In the genomic region with DNA sequence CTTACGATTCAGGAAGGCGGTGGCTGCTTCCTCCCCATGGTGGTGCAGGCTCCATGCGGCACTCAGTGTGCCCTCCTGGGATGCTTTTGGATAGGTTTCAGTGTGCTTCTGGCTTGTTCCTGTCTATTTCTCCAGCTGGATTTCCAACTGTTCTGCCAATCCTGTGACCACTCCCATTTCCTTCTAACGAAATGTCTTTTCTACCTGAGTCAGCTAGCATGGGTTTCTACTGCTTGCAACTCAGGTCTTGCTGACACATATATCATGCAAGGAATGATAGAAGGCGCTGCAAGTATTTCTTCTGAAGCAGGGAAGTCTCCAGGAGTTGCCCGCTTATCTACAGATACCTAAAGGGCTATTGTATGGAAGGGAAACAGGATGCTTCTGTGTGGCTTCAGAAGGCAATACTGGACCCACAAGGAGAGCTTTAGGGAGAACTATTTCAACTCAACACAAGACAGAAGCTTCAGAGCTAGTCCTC, we compare ENCODE assay signal across 24 cellular contexts.
A peak's percentile ranks its signal among the peaks of the same experiment; 100 is the strongest.
DNase-seq lines count a peak whose midpoint lies in the region; ATAC-seq, FAIRE-seq and TF ChIP-seq lines count a peak whose summit lies in the region.
"Had no signal": no experiment of that assay in that cellular context is flagged by ENCODE, and none has a peak within 500 bp of the region (broad histone marks: within the 10 kb centered on the region; RNA-seq: fewer than 3 reads in every experiment).

No MANE protein-coding gene starts in this region.

- H3K9me1 ChIP-seq in endothelial cell of umbilical vein (replicated peaks; ENCODE audit: control insufficient read depth, extremely low read depth, insufficient read depth, low read length) (no peaks in the 10 kb centered on the region), keratinocyte (ENCODE audit: control insufficient read depth, extremely low read depth, insufficient read depth, low read length) (no peaks in the 10 kb centered on the region)

- BruUV-seq in endothelial cell of umbilical vein (replicated peaks; lab: Mats Ljungman, UMichigan): no TSS peak

- DNase-seq in RWPE2 (ENCODE audit: low spot score) (no peak), endothelial cell of umbilical vein (ENCODE audit: low read depth, low spot score) (no peak), keratinocyte (ENCODE audit: low read depth, low spot score) (no peak), type B pancreatic cell (ENCODE audit: extremely low spot score, unreplicated experiment) (no peak), NCI-H1694 (lab: John Stamatoyannopoulos, UW) (no peak), anterior cingulate cortex (lab: John Stamatoyannopoulos, UW) (no peak), prostate gland (ENCODE audit: low spot score) (no peak)
- DNase-seq: BE2C; CD4-positive, CD25-positive, alpha-beta regulatory T cell; COR-L47; DMS79; H9; HFFc6; Kasumi-1; MG63; NCI-H1417 treated with DMSO at 0.1 percent for 48 hours; NCI-H187 treated with DMSO at 0.1 percent for 48 hours; NCI-H2107; NCI-H446 treated with DMSO at 0.1 percent for 48 hours; NCI-H526 treated with DMSO at 0.1 percent for 48 hours; PC-3; SIG-M5 had no signal

- no peak for TF ChIP-seq POLR2A in endothelial cell of umbilical vein (IDR thresholded peaks at IDR 0.05; ENCODE audit: low read depth, low read length)
- TF ChIP-seq POLR2A in prostate gland (IDR thresholded peaks at IDR 0.05): no peak

- TF ChIP-seq CTCF in RWPE2 (IDR thresholded peaks at IDR 0.05; ENCODE audit: poor library complexity, severe bottlenecking): no peak
- TF ChIP-seq CTCF in endothelial cell of umbilical vein (IDR thresholded peaks at IDR 0.05; ENCODE audit: extremely low read depth in 1 of 2, insufficient read depth in 1 of 2, low read depth in 1 of 2, low read length in 2 of 2): no peak
- no peak for TF ChIP-seq CTCF in keratinocyte (optimal IDR thresholded peaks at IDR 0.05 in 1 of 3, IDR thresholded peaks at IDR 0.05 in 1 of 3, conservative IDR thresholded peaks at IDR 0.05 in 1 of 3; ENCODE audit: extremely low read depth in 1 of 3, insufficient read depth in 2 of 3, low read length in 3 of 3)
- TF ChIP-seq CTCF in type B pancreatic cell (conservative IDR thresholded peaks at IDR 0.05): no peak
- TF ChIP-seq CTCF in prostate gland (IDR thresholded peaks at IDR 0.05): no peak

- H2AFZ ChIP-seq in endothelial cell of umbilical vein (ENCODE audit: low read depth, low read length) (no peak overlapping the region), keratinocyte (ENCODE audit: control insufficient read depth, low read length) (no peak overlapping the region)

- H3K4me1 ChIP-seq in RWPE2 (ENCODE audit: insufficient read depth, poor library complexity, severe bottlenecking): peaks cover 19% of the 10 kb centered on the region
- H3K4me1 ChIP-seq in endothelial cell of umbilical vein (ENCODE audit: control insufficient read depth, extremely low read depth, insufficient read depth, low read length): no peaks in the 10 kb centered on the region
- H3K4me1 ChIP-seq in keratinocyte (ENCODE audit: control insufficient read depth, extremely low read depth, insufficient read depth, low read length): peaks cover 28% of the 10 kb centered on the region
- no peaks in the 10 kb centered on the region for H3K4me1 ChIP-seq in prostate gland (replicated peaks)
- H3K4me1 ChIP-seq: BE2C had no signal

- H3K9me3 ChIP-seq in RWPE2 (ENCODE audit: severe bottlenecking): no peaks in the 10 kb centered on the region
- H3K9me3 ChIP-seq in endothelial cell of umbilical vein (replicated peaks; ENCODE audit: control insufficient read depth, insufficient read depth, low read length): no peaks in the 10 kb centered on the region
- no peaks in the 10 kb centered on the region for H3K9me3 ChIP-seq in keratinocyte (ENCODE audit: control insufficient read depth, low read depth, low read length)
- no peaks in the 10 kb centered on the region for H3K9me3 ChIP-seq in prostate gland
- H3K9me3 ChIP-seq: A549, BE2C, MG63 had no signal

- POLR2A ChIA-PET in endothelial cell of umbilical vein (lab: Charles Lee): interaction anchor here (0.8 kb wide), 1 partner anchor 304 kb away, joined by 3 read pairs; no protein-coding TSS in a partner anchor

- H3K9me3 Mint-ChIP-seq in type B pancreatic cell: peaks cover 4% of the 10 kb centered on the region
- H3K9me3 Mint-ChIP-seq: H9, HFFc6, IgD-negative memory B cell had no signal

- H3K27me3 Mint-ChIP-seq in type B pancreatic cell: no peaks in the 10 kb centered on the region
- H3K27me3 Mint-ChIP-seq: IgD-negative memory B cell had no signal

- dilution Hi-C loops in endothelial cell of umbilical vein (cut with MboI; ENCODE audit: extremely low pct_ligation_motif_present, low sequenced_read_pairs): no loop called here
- dilution Hi-C loops in keratinocyte (cut with MboI; ENCODE audit: extremely low pct_ligation_motif_present, low sequenced_read_pairs): no loop called here

- WGBS in prostate gland: 82% methylated on average over 6 of the region's 6 CpGs

- H3K36me3 ChIP-seq in RWPE2 (ENCODE audit: low read depth) (no peaks in the 10 kb centered on the region), endothelial cell of umbilical vein (ENCODE audit: control insufficient read depth in 2 of 2, extremely low read depth in 1 of 2, insufficient read depth in 2 of 2, low read length in 2 of 2) (no peaks in the 10 kb centered on the region), keratinocyte (ENCODE audit: control insufficient read depth in 2 of 2, extremely low read depth in 1 of 2, insufficient read depth in 2 of 2, low read length in 2 of 2) (no peaks in the 10 kb centered on the region), prostate gland (no peaks in the 10 kb centered on the region)
- H3K36me3 ChIP-seq: BE2C, MG63 had no signal

- no peaks in the 10 kb centered on the region for H3K36me3 Mint-ChIP-seq in type B pancreatic cell
- H3K36me3 Mint-ChIP-seq: CD4-positive, CD25-positive, alpha-beta regulatory T cell had no signal

- H3K27ac Mint-ChIP-seq in type B pancreatic cell: peak overlapping the region; percentile 79
- H3K27ac Mint-ChIP-seq: CD4-positive, CD25-positive, alpha-beta regulatory T cell; H9; HFFc6; IgD-negative memory B cell had no signal

- no peaks in the 10 kb centered on the region for H3K27me3 ChIP-seq in RWPE2 (ENCODE audit: insufficient read depth, poor library complexity, severe bottlenecking)
- H3K27me3 ChIP-seq in endothelial cell of umbilical vein (ENCODE audit: control insufficient read depth in 2 of 2, insufficient read depth in 2 of 2, low read length in 2 of 2): peaks cover 19 to 23% of the 10 kb centered on the region in 2 experiments
- no peaks in the 10 kb centered on the region for H3K27me3 ChIP-seq in keratinocyte (ENCODE audit: control insufficient read depth, extremely low read depth, insufficient read depth, low read length)
- no peaks in the 10 kb centered on the region for H3K27me3 ChIP-seq in prostate gland (replicated peaks; ENCODE audit: insufficient read depth)
- H3K27me3 ChIP-seq: BE2C, MG63 had no signal

- no peaks in the 10 kb centered on the region for H3K79me2 ChIP-seq in endothelial cell of umbilical vein (ENCODE audit: control insufficient read depth, insufficient read depth, low read length)
- H3K79me2 ChIP-seq in keratinocyte (ENCODE audit: control insufficient read depth, insufficient read depth, low read length): no peaks in the 10 kb centered on the region

- peak overlapping the region; percentile 69 for H3K4me3 Mint-ChIP-seq in type B pancreatic cell
- H3K4me3 Mint-ChIP-seq: CD4-positive, CD25-positive, alpha-beta regulatory T cell; H9; HFFc6 had no signal

- H3K4me2 ChIP-seq in endothelial cell of umbilical vein (ENCODE audit: insufficient read depth, low read length) (no peak overlapping the region), keratinocyte (ENCODE audit: control insufficient read depth, extremely low read depth, insufficient read depth, low read depth, low read length) (peak overlapping the region; percentile 4)
- H3K4me2 ChIP-seq: A549 had no signal

- peak; percentile 48; the same call in 1 of the 3 replicates for ATAC-seq in RWPE2 (ENCODE audit: low read depth)
- ATAC-seq: A549, PC-3 had no signal

- H3K4me3 ChIP-seq in RWPE2 (ENCODE audit: severe bottlenecking) (no peak overlapping the region), endothelial cell of umbilical vein (replicated peaks in 1 of 3; ENCODE audit: insufficient read depth in 1 of 3, low read depth in 1 of 3, low read length in 3 of 3) (no peak overlapping the region), keratinocyte (ENCODE audit: control insufficient read depth in 2 of 3, extremely low read depth in 1 of 3, insufficient read depth in 2 of 3, low read depth in 1 of 3, low read length in 3 of 3) (no peak overlapping the region), prostate gland (no peak overlapping the region)
- H3K4me3 ChIP-seq: A549, MG63 had no signal

- peak; percentile 15 for FAIRE-seq in endothelial cell of umbilical vein (lab: Jason Lieb, UNC)
- no peak for FAIRE-seq in keratinocyte (lab: Jason Lieb, UNC)
- FAIRE-seq: A549 had no signal

- no peak overlapping the region for H3K27ac ChIP-seq in RWPE2 (ENCODE audit: poor library complexity, severe bottlenecking)
- H3K27ac ChIP-seq in endothelial cell of umbilical vein (ENCODE audit: insufficient read depth, low read depth, low read length): no peak overlapping the region
- H3K27ac ChIP-seq in keratinocyte (ENCODE audit: control insufficient read depth, insufficient read depth, low read length): peak overlapping the region; percentile 13
- H3K27ac ChIP-seq in prostate gland: no peak overlapping the region
- H3K27ac ChIP-seq: A549 had no signal

- CTCF ChIA-PET in endothelial cell of umbilical vein (lab: Charles Lee): no interaction called here

- H3K9ac ChIP-seq in endothelial cell of umbilical vein (replicated peaks; ENCODE audit: extremely low read depth, insufficient read depth, low read length) (no peak overlapping the region), keratinocyte (ENCODE audit: control insufficient read depth, extremely low read depth, insufficient read depth, low read length) (no peak overlapping the region)

- intact Hi-C loops in endothelial cell of umbilical vein (cut with micrococcal nuclease) (no loop called here), prostate gland (cut with DNase I) (no loop called here)

- H4K20me1 ChIP-seq in endothelial cell of umbilical vein (replicated peaks; ENCODE audit: control insufficient read depth, extremely low read depth, insufficient read depth, low read length) (no peaks in the 10 kb centered on the region), keratinocyte (ENCODE audit: control insufficient read depth, extremely low read depth, insufficient read depth, low read length) (no peaks in the 10 kb centered on the region)

- peaks cover 16% of the 10 kb centered on the region for H3K4me1 Mint-ChIP-seq in type B pancreatic cell (ENCODE audit: unreplicated experiment)

TF ChIP-seq in endothelial cell of umbilical vein, 7 proteins besides CTCF, POLR2A, EP300 and RAD21 (continues in another document):
- TF ChIP-seq EZH2 (IDR thresholded peaks at IDR 0.05; ENCODE audit: borderline replicate concordance, low read depth, low read length, severe bottlenecking): no peak
- TF ChIP-seq FOS (IDR thresholded peaks at IDR 0.05; ENCODE audit: borderline replicate concordance, insufficient read depth, low read length): no peak
- TF ChIP-seq JUN (IDR thresholded peaks at IDR 0.05; ENCODE audit: borderline replicate concordance, insufficient read depth, insufficient read length, low read depth): no peak
